In the genomic region with DNA sequence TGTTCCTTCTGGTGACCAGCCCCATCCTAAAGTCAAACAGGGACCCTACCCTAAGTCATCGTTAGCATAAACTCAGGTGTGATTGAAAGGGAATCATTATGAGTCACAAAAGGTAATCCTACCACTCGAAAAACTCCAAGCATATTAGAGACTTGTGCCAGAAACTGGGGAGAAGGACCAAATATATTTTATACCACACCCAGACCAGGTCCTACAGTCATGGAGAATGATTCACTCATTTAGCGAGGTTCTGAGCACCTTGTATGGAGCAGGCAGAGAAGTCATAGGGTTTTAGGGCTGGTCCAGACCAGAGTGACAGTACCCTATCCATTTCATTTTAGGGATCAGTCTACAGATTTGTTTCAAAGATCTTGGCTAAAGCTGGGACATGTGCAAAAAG, we compare ENCODE assay signal across 7 cellular contexts.
"Had no signal": no experiment of that assay in that cellular context is flagged by ENCODE, and none has a peak within 500 bp of the region (broad histone marks: within the 10 kb centered on the region; RNA-seq: fewer than 3 reads in every experiment).

No MANE protein-coding gene starts in this region.

- ATAC-seq: GM23338 had no signal

- FAIRE-seq: H1, H54, HTR-8/SVneo had no signal

- DNase-seq: H9, HCEC 1CT, IMR-90 had no signal

- H3K4me3 ChIP-seq: GM23338 had no signal
